In the genomic region with DNA sequence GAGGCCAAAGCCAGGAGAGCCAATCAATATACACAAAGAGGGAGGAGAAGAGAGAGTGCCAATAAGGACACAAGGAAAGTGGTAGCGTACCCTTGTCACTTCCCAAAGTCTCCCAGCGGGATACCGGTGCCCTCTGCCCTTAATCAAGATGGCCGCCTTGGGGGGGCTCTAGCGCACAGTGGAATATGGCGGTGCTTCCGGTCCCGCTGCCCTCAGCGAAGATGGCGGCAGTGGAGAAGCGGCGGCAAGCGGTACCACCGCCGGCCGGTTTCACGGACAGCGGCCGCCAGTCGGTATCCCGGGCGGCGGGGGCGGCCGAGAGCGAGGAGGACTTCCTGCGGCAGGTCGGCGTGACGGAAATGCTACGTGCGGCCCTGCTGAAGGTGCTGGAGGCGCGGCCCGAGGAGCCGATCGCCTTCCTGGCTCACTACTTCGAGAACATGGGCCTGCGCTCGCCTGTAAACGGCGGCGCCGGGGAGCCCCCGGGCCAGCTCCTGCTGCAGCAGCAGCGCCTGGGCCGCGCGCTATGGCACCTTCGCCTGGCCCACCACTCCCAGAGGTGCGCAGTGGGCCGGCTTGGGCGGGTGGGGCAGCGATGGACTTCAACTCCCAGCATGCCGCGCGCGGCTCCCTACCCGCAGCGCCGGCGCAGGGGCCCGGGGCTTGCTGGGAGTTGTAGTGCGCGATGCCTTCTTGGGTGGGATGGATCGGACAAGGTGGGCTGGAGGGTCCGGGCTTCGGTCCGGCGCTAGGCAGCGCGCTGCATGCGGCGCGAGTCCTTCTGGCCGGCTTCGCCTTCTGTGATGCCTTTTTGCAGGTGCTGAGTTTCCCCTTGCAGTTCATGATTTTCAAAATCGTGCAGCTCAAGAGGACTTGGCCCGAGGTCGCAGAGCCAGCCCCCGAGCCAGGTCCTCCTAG, we compare ENCODE assay signal across 8 cellular contexts. TPM values are rescaled to one million over a fixed set of nuclear protein-coding genes. Genes with fewer than 3 reads are reported as not detected.
A peak's percentile ranks its signal among the peaks of the same experiment; 100 is the strongest.
DNase-seq lines count a peak whose midpoint lies in the region; ATAC-seq, FAIRE-seq and TF ChIP-seq lines count a peak whose summit lies in the region.

A gene with protein sequence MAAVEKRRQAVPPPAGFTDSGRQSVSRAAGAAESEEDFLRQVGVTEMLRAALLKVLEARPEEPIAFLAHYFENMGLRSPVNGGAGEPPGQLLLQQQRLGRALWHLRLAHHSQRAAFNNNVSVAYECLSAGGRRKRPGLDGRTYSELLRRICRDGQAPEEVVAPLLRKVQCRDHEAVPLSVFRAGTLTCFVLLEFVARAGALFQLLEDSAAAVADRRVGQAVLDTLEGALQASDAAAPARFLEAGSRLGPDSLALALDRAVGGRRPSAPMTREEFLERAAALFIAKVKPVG (plus strand): TSS at position 212 of the 918 bp plus-strand sequence. CDS start 10 bp downstream, at position 222.

- H3K4me3 ChIP-seq in small intestine (ENCODE audit: low read depth in 1 of 2, low read length in 2 of 2): peak within 1 kb of the TSS; percentile 80 to 98

- no peak for TF ChIP-seq CTCF in VCaP (conservative IDR thresholded peaks at IDR 0.05)

- 0 to 1% (median 1%) methylated on average over 70 to 81 of the region's 81 CpGs for WGBS in small intestine, 3 donors

- H3K36me3 ChIP-seq in small intestine (ENCODE audit: control insufficient read depth in 2 of 2, insufficient read depth in 2 of 2, low read length in 2 of 2): no peaks in the 10 kb centered on the region

- peaks cover 3 to 5% of the 10 kb centered on the region in 2 donors for H3K4me1 ChIP-seq in small intestine (ENCODE audit: control insufficient read depth in 2 of 2, insufficient read depth in 1 of 2, low read depth in 1 of 2, low read length in 1 of 2)

- no peaks in the 10 kb centered on the region for H3K9me3 ChIP-seq in small intestine (ENCODE audit: control insufficient read depth, low read depth)

- H3K27ac ChIP-seq in VCaP (peak within 1 kb of the TSS; percentile 82), small intestine (ENCODE audit: low read depth in 1 of 2, low read length in 1 of 2) (peak within 1 kb of the TSS; percentile 80 to 97)

- no peaks in the 10 kb centered on the region for H3K27me3 ChIP-seq in small intestine (ENCODE audit: control insufficient read depth in 2 of 2, insufficient read depth in 2 of 2, low read length in 2 of 2)

- peak; percentile 44 for ATAC-seq in HG02870 (IDR thresholded peaks at IDR 0.05; ENCODE audit: unreplicated experiment)

- peak; percentile 98 for DNase-seq in NCI-H2107 (lab: John Stamatoyannopoulos, UW)
- no peak for DNase-seq in NCI-H2107 treated with DMSO at 0.1 percent for 48 hours (lab: John Stamatoyannopoulos, UW; ENCODE audit: unreplicated experiment)
- DNase-seq in NCI-H2081 (lab: John Stamatoyannopoulos, UW): peak; percentile 75 to 83
- DNase-seq in T47D (ENCODE audit: low read depth in 1 of 2, low spot score in 1 of 2): peak; percentile 69 to 83
- DNase-seq in iPS-NIHi11 (ENCODE audit: low spot score): peak; percentile 81
- peak; percentile 73 for DNase-seq in small intestine

- in situ Hi-C loops in T47D (cut with HindIII; ENCODE audit: low pct_unique_long_range_greater_than_20kb, low sequenced_read_pairs): no loop called here

- peak; percentile 62 for FAIRE-seq in small intestine (lab: Jason Lieb, UNC)

RNA-seq across cellular contexts. Expression of the gene that starts here (rescaled TPM):
- polyA plus RNA-seq in small intestine: 10 to 100 TPM; 23.0 to 38.4 (median 27.3) TPM
